In genomic region chr20:62182469-62183425, GRCh38 we compare ENCODE assay signal across 8 cellular contexts. TPM values are rescaled to one million over a fixed set of nuclear protein-coding genes. Genes with fewer than 3 reads are reported as not detected.
A peak's percentile ranks its signal among the peaks of the same experiment; 100 is the strongest.
DNase-seq lines count a peak whose midpoint lies in the region; ATAC-seq and TF ChIP-seq lines count a peak whose summit lies in the region.

Gene MTG2, plus strand, starts transcription at chr20:62183028. Its CDS starts 10,393 bp downstream, at chr20:62193421.

- intact Hi-C loops in Panc1 (cut with micrococcal nuclease; ENCODE audit: unreplicated experiment), result no loop called here

- in situ Hi-C loops in Panc1 (cut with HindIII; ENCODE audit: low pct_unique_long_range_greater_than_20kb, low sequenced_read_pairs), result no loop called here

- H3K27me3 ChIP-seq in KMS-11 (ENCODE audit: insufficient read depth, low read depth), result no peaks in the 10 kb centered on the region
- H3K27me3 ChIP-seq in Panc1 (ENCODE audit: control insufficient read depth, insufficient read depth, low read length), result no peaks in the 10 kb centered on the region
- H3K27me3 ChIP-seq in muscle layer of colon (ENCODE audit: control insufficient read depth in 1 of 2, insufficient read depth in 2 of 2, low read length in 2 of 2), result no peaks in the 10 kb centered on the region

- H3K27me3 Mint-ChIP-seq in activated T-cell treated with anti-CD3 and anti-CD28 coated beads, Interleukin-2, amount 50 U/mL, for 4 hours (ENCODE audit: low read depth), result no peaks in the 10 kb centered on the region

- H3K36me3 ChIP-seq in KMS-11 (ENCODE audit: insufficient read depth) (no peaks in the 10 kb centered on the region), Panc1 (ENCODE audit: control insufficient read depth, insufficient read depth, low read length) (peaks cover 14% of the 10 kb centered on the region), muscle layer of colon (ENCODE audit: insufficient read depth, low read length) (no peaks in the 10 kb centered on the region)

- CTCF ChIA-PET in Panc1 (lab: Charles Lee), result no interaction called here

- peaks cover 34% of the 10 kb centered on the region for H3K4me1 Mint-ChIP-seq in activated T-cell treated with anti-CD3 and anti-CD28 coated beads, Interleukin-2, amount 50 U/mL, for 4 hours (ENCODE audit: low read depth)

- no peaks in the 10 kb centered on the region for H3K9me3 ChIP-seq in Panc1 (ENCODE audit: control insufficient read depth, insufficient read depth, low read depth, low read length)
- H3K9me3 ChIP-seq in muscle layer of colon (ENCODE audit: low read length), result no peaks in the 10 kb centered on the region

- POLR2A ChIA-PET in Panc1 (lab: Charles Lee), result interaction anchor here (0.7 kb wide), 1 partner anchor 411 kb away, joined by 3 read pairs; no protein-coding TSS in a partner anchor

- peak within 1 kb of the TSS; percentile 92 for H3K4me3 Mint-ChIP-seq in activated T-cell treated with anti-CD3 and anti-CD28 coated beads, Interleukin-2, amount 50 U/mL, for 4 hours

- H3K4me2 ChIP-seq in KMS-11, result peak within 1 kb of the TSS; percentile 79

- peaks cover 2% of the 10 kb centered on the region for H3K36me3 Mint-ChIP-seq in activated T-cell treated with anti-CD3 and anti-CD28 coated beads, Interleukin-2, amount 50 U/mL, for 4 hours (ENCODE audit: insufficient read depth)

- BruUV-seq in Panc1 (replicated peaks; lab: Mats Ljungman, UMichigan), result TSS peak; percentile 79

- H3K9ac ChIP-seq in KMS-11 (peak within 1 kb of the TSS; percentile 80), muscle layer of colon (ENCODE audit: low read length) (peak within 1 kb of the TSS; percentile 66)

- DNase-seq in DMS53 treated with DMSO at 0.1 percent for 48 hours (lab: John Stamatoyannopoulos, UW; ENCODE audit: unreplicated experiment) (peak; percentile 86), Panc1 (ENCODE audit: low read depth, low spot score) (peak; percentile 76)
- DNase-seq in activated T-cell treated with anti-CD3 and anti-CD28 coated beads, Interleukin-2, amount 50 U/mL, for 4 hours, result peak; percentile 90
- DNase-seq in stimulated activated CD8-positive, alpha-beta memory T cell treated with anti-CD3 and anti-CD28 coated beads, Interleukin-7, amount 100 ng/mL, for 1 hour (ENCODE audit: low read depth in 2 of 2), result peak; percentile 88 to 91

- peaks cover 38% of the 10 kb centered on the region for H3K79me2 ChIP-seq in KMS-11 (ENCODE audit: insufficient read depth, low read depth)

- H3K4me1 ChIP-seq in KMS-11 (ENCODE audit: low read depth, poor library complexity, severe bottlenecking) (peaks cover 19% of the 10 kb centered on the region), Panc1 (ENCODE audit: control insufficient read depth, insufficient read depth, low read length) (peaks cover 15% of the 10 kb centered on the region; the same call in 1 of the 2 replicates), muscle layer of colon (ENCODE audit: insufficient read depth, low read length) (peaks cover 19% of the 10 kb centered on the region)

- no peaks in the 10 kb centered on the region; the same call in 1 of the 2 replicates for H4K20me1 ChIP-seq in KMS-11 (ENCODE audit: insufficient read depth)

- H3K4me3 ChIP-seq in KMS-11 (IDR thresholded peaks at IDR 0.05; ENCODE audit: insufficient read depth, low read depth, low read length), result peak within 1 kb of the TSS; percentile 28
- H3K4me3 ChIP-seq in Panc1 (ENCODE audit: low read depth in 2 of 2, low read length in 2 of 2), result peak within 1 kb of the TSS; percentile 89 to 98
- H3K4me3 ChIP-seq in muscle layer of colon (ENCODE audit: low read depth in 1 of 2, low read length in 2 of 2), result peak within 1 kb of the TSS; percentile 74 to 100

- peak; percentile 93 for ATAC-seq in GM21786 (IDR thresholded peaks at IDR 0.05; ENCODE audit: unreplicated experiment)
- ATAC-seq in Panc1, result peak; percentile 98
- ATAC-seq in activated T-cell treated with anti-CD3 and anti-CD28 coated beads, Interleukin-2, amount 50 U/mL, for 4 hours, result peak; percentile 95 to 97
- ATAC-seq in esophagus mucosa, result peak; percentile 98

- H2AFZ ChIP-seq in KMS-11 (ENCODE audit: low read depth), result peak within 1 kb of the TSS; percentile 80

- TF ChIP-seq CTCF in KMS-11 (conservative IDR thresholded peaks at IDR 0.05; ENCODE audit: low read depth, low read length) (no peak), Panc1 (IDR thresholded peaks at IDR 0.05) (no peak)

- H3K9me3 Mint-ChIP-seq in activated T-cell treated with anti-CD3 and anti-CD28 coated beads, Interleukin-2, amount 50 U/mL, for 4 hours, result no peaks in the 10 kb centered on the region

- peak within 1 kb of the TSS; percentile 72 for H3K27ac ChIP-seq in KMS-11
- peak within 1 kb of the TSS; percentile 95 for H3K27ac ChIP-seq in Panc1 (ENCODE audit: low read length)
- H3K27ac ChIP-seq in muscle layer of colon (ENCODE audit: low read depth, low read length), result peak within 1 kb of the TSS; percentile 95

RNA-seq across cellular contexts. Expression of gene MTG2, which starts in this region (rescaled TPM):
- 56.8 TPM for total RNA-seq in Panc1 (2021; ENCODE audit: unreplicated experiment)
- 52.9 TPM for polyA plus RNA-seq in Panc1 (2012; ENCODE audit: insufficient read length)
- 10 to 100 TPM; 38.3 to 57.6 (median 49.8) TPM for total RNA-seq in activated T-cell treated with anti-CD3 and anti-CD28 coated beads, Interleukin-2, amount 50 U/mL, for 4 hours
- total RNA-seq in esophagus mucosa, result 20.2 TPM

Comparison
In these comparisons a context has a peak if more than half of its experiments do, and no peak if none do; other contexts are left out.
1. Peak in every context shown above with its lines: DNase-seq, ATAC-seq, H3K4me3 ChIP-seq and H3K27ac ChIP-seq.
2. H3K4me3 ChIP-seq: peak in every context shown above with its lines; median percentile 94 in Panc1; 87 in muscle layer of colon; 28 in KMS-11.